In genomic region chr1:41576206-41576605, GRCh38 we compare ENCODE assay signal across 20 cellular contexts.
A peak's percentile ranks its signal among the peaks of the same experiment; 100 is the strongest.
DNase-seq lines count a peak whose midpoint lies in the region; ATAC-seq and TF ChIP-seq lines count a peak whose summit lies in the region.
"Had no signal": no experiment of that assay in that cellular context is flagged by ENCODE, and none has a peak within 500 bp of the region (broad histone marks: within the 10 kb centered on the region; RNA-seq: fewer than 3 reads in every experiment).

No MANE protein-coding gene starts in this region.

- H3K9me3 Mint-ChIP-seq in activated CD4-positive, alpha-beta T cell treated with anti-CD3 and anti-CD28 coated beads, Interleukin-2, amount 10 ng/mL, durations not matched to agents 7 days and 5 days, result no peaks in the 10 kb centered on the region
- no peaks in the 10 kb centered on the region for H3K9me3 Mint-ChIP-seq in endodermal cell
- no peaks in the 10 kb centered on the region for H3K9me3 Mint-ChIP-seq in stimulated activated memory B cell treated with anti-CD40 and anti-IgM and Interleukin-4, amounts not matched to agents 10 μg/mL and 1 μg/mL and 100 μg/mL, for 72 hours
- H3K9me3 Mint-ChIP-seq: GM23338 had no signal

- peak overlapping the region; percentile 30 for H3K27ac ChIP-seq in OCI-LY1 (ENCODE audit: low read depth, low read length, poor library complexity, severe bottlenecking)
- no peak overlapping the region for H3K27ac ChIP-seq in endodermal cell (ENCODE audit: low read depth, low read length)

- no peaks in the 10 kb centered on the region for H3F3A ChIP-seq in OCI-LY1 (ENCODE audit: insufficient read depth, low read length)

- DNase-seq in activated CD4-positive, alpha-beta T cell treated with anti-CD3 and anti-CD28 coated beads for 48 hours, result peak; percentile 1
- no peak for DNase-seq in activated CD4-positive, alpha-beta T cell treated with anti-CD3 and anti-CD28 coated beads, Interleukin-2, amount 10 ng/mL, durations not matched to agents 7 days and 5 days
- DNase-seq in endodermal cell (peak; percentile 31), HEK293T (ENCODE audit: extremely low spot score) (no peak)
- DNase-seq: 8988T, C1 segment of cervical spinal cord, DMS 273 treated with DMSO at 0.1 percent for 48 hours, KG1, NCI-H1436 treated with DMSO at 0.1 percent for 48 hours, NCI-H2081 treated with DMSO at 0.1 percent for 48 hours, NCI-H510A treated with DMSO at 0.1 percent for 48 hours, NCI-H82 had no signal

- H3K36me3 Mint-ChIP-seq in activated CD4-positive, alpha-beta T cell treated with anti-CD3 and anti-CD28 coated beads, Interleukin-2, amount 10 ng/mL, durations not matched to agents 7 days and 5 days (ENCODE audit: low read depth), result peaks cover 14% of the 10 kb centered on the region
- H3K36me3 Mint-ChIP-seq in endodermal cell (ENCODE audit: low read depth), result no peaks in the 10 kb centered on the region
- peaks cover 52% of the 10 kb centered on the region for H3K36me3 Mint-ChIP-seq in stimulated activated memory B cell treated with anti-CD40 and anti-IgM and Interleukin-4, amounts not matched to agents 10 μg/mL and 1 μg/mL and 100 μg/mL, for 72 hours

- no peaks in the 10 kb centered on the region for H3K36me3 ChIP-seq in OCI-LY1 (ENCODE audit: insufficient read depth, low read length)
- no peaks in the 10 kb centered on the region for H3K36me3 ChIP-seq in endodermal cell (ENCODE audit: control insufficient read depth, insufficient read depth, low read length)

- no peak overlapping the region for H3K9ac ChIP-seq in OCI-LY1 (ENCODE audit: low read length)
- H3K9ac ChIP-seq in endodermal cell (ENCODE audit: extremely low read depth, low read length, poor library complexity, severe bottlenecking), result no peak overlapping the region

- H3K27ac Mint-ChIP-seq in activated CD4-positive, alpha-beta T cell treated with anti-CD3 and anti-CD28 coated beads, Interleukin-2, amount 10 ng/mL, durations not matched to agents 7 days and 5 days, result no peak overlapping the region
- no peak overlapping the region for H3K27ac Mint-ChIP-seq in endodermal cell
- peak overlapping the region; percentile 13 for H3K27ac Mint-ChIP-seq in stimulated activated memory B cell treated with anti-CD40 and anti-IgM and Interleukin-4, amounts not matched to agents 10 μg/mL and 1 μg/mL and 100 μg/mL, for 72 hours
- H3K27ac Mint-ChIP-seq: GM23338 had no signal

- no peaks in the 10 kb centered on the region for H3K27me3 Mint-ChIP-seq in activated CD4-positive, alpha-beta T cell treated with anti-CD3 and anti-CD28 coated beads, Interleukin-2, amount 10 ng/mL, durations not matched to agents 7 days and 5 days
- peaks cover 5% of the 10 kb centered on the region for H3K27me3 Mint-ChIP-seq in endodermal cell (ENCODE audit: insufficient read depth)
- H3K27me3 Mint-ChIP-seq in stimulated activated memory B cell treated with anti-CD40 and anti-IgM and Interleukin-4, amounts not matched to agents 10 μg/mL and 1 μg/mL and 100 μg/mL, for 72 hours, result no peaks in the 10 kb centered on the region

- H3K4me2 ChIP-seq in OCI-LY1 (ENCODE audit: low read length), result no peak overlapping the region
- H3K4me2 ChIP-seq: GM23338 had no signal

- CTCF ChIA-PET in activated CD4-positive, alpha-beta T cell treated with anti-CD3 and anti-CD28 coated beads, Interleukin-2, amount 10 ng/mL, durations not matched to agents 7 days and 5 days (lab: Charles Lee), result interaction anchor here (1.1 to 1.2 kb wide), 3 partner anchors 14 to 318 kb away, joined by 3 to 4 read pairs (median 3); no protein-coding TSS in a partner anchor
- CTCF ChIA-PET in HEK293T (lab: Yijun Ruan, JAX), result interaction anchor here (0.7 kb wide), 1 partner anchor 65 kb away, joined by 3 read pairs; no protein-coding TSS in a partner anchor

- TF ChIP-seq CTCF in OCI-LY1 (IDR thresholded peaks at IDR 0.05; ENCODE audit: low read length) (no peak), endodermal cell (conservative IDR thresholded peaks at IDR 0.05) (no peak)

- H3K9me3 ChIP-seq in OCI-LY1 (ENCODE audit: low read length), result no peaks in the 10 kb centered on the region
- no peaks in the 10 kb centered on the region for H3K9me3 ChIP-seq in endodermal cell (ENCODE audit: control insufficient read depth, low read length)

- H4K20me1 ChIP-seq in OCI-LY1 (ENCODE audit: insufficient read depth, low read length), result no peaks in the 10 kb centered on the region

- H3K4me3 ChIP-seq in OCI-LY1 (ENCODE audit: low read depth, low read length, poor library complexity, severe bottlenecking), result no peak overlapping the region
- H3K4me3 ChIP-seq in endodermal cell (ENCODE audit: low read length), result no peak overlapping the region
- H3K4me3 ChIP-seq: GM23338 had no signal

- H3K27me3 ChIP-seq in OCI-LY1 (ENCODE audit: insufficient read depth, low read length), result no peaks in the 10 kb centered on the region
- peaks cover 11% of the 10 kb centered on the region for H3K27me3 ChIP-seq in endodermal cell (ENCODE audit: control insufficient read depth, insufficient read depth, low read length, poor library complexity, severe bottlenecking)

- no peak overlapping the region for H2AFZ ChIP-seq in OCI-LY1 (ENCODE audit: low read length)
- H2AFZ ChIP-seq: GM23338 had no signal

- H3K79me2 ChIP-seq in OCI-LY1 (ENCODE audit: insufficient read depth, low read length), result no peaks in the 10 kb centered on the region

- peaks cover 28% of the 10 kb centered on the region for H3K4me1 ChIP-seq in OCI-LY1 (ENCODE audit: insufficient read depth, low read length, severe bottlenecking)
- no peaks in the 10 kb centered on the region for H3K4me1 ChIP-seq in endodermal cell (ENCODE audit: control insufficient read depth, insufficient read depth, low read length)

- POLR2A ChIA-PET in activated CD4-positive, alpha-beta T cell treated with anti-CD3 and anti-CD28 coated beads, Interleukin-2, amount 10 ng/mL, durations not matched to agents 7 days and 5 days (lab: Charles Lee), result interaction anchor here (0.6 kb wide), 1 partner anchor 224 kb away, joined by 3 read pairs; no protein-coding TSS in a partner anchor
- POLR2A ChIA-PET in HEK293T (lab: Yijun Ruan, JAX), result no interaction called here

- no peaks in the 10 kb centered on the region for H3K9me2 ChIP-seq in OCI-LY1 (ENCODE audit: low read depth, low read length)

- whole genome bisulfite sequencing in endodermal cell (ENCODE audit: insufficient coverage in 1 of 2, insufficient read length in 1 of 2), 2 experiments, result 78 to 88% methylated on average over 2 to 3 of the region's 3 CpGs

- H3K4me3 Mint-ChIP-seq in activated CD4-positive, alpha-beta T cell treated with anti-CD3 and anti-CD28 coated beads, Interleukin-2, amount 10 ng/mL, durations not matched to agents 7 days and 5 days, result no peak overlapping the region
- H3K4me3 Mint-ChIP-seq in endodermal cell, result no peak overlapping the region
- H3K4me3 Mint-ChIP-seq in stimulated activated memory B cell treated with anti-CD40 and anti-IgM and Interleukin-4, amounts not matched to agents 10 μg/mL and 1 μg/mL and 100 μg/mL, for 72 hours, result no peak overlapping the region
- H3K4me3 Mint-ChIP-seq: GM23338 had no signal

- no peak for ATAC-seq in stimulated activated memory B cell treated with anti-CD40 and anti-IgM and Interleukin-4, amounts not matched to agents 10 μg/mL and 1 μg/mL and 100 μg/mL, for 72 hours
- ATAC-seq in HG02610 (IDR thresholded peaks at IDR 0.05; ENCODE audit: unreplicated experiment) (no peak), HG02571 (IDR thresholded peaks at IDR 0.05; ENCODE audit: unreplicated experiment) (no peak)
- ATAC-seq: GM23338, HepG2, Panc1, Right ventricle myocardium inferior had no signal

- H3K4me1 Mint-ChIP-seq in activated CD4-positive, alpha-beta T cell treated with anti-CD3 and anti-CD28 coated beads, Interleukin-2, amount 10 ng/mL, durations not matched to agents 7 days and 5 days, result peaks cover 31% of the 10 kb centered on the region
- no peaks in the 10 kb centered on the region for H3K4me1 Mint-ChIP-seq in endodermal cell
- H3K4me1 Mint-ChIP-seq in stimulated activated memory B cell treated with anti-CD40 and anti-IgM and Interleukin-4, amounts not matched to agents 10 μg/mL and 1 μg/mL and 100 μg/mL, for 72 hours, result peaks cover 37% of the 10 kb centered on the region
- H3K4me1 Mint-ChIP-seq: GM23338 had no signal

TF ChIP-seq in HEK293T, 16 proteins besides CTCF, POLR2A, EP300 and RAD21:
- TF ChIP-seq NFRKB (IDR thresholded peaks at IDR 0.05) (no peak), BHLHE40 (IDR thresholded peaks at IDR 0.05; ENCODE audit: borderline replicate concordance) (no peak), PKNOX1 (IDR thresholded peaks at IDR 0.05) (no peak), HDGF (IDR thresholded peaks at IDR 0.05; ENCODE audit: borderline replicate concordance) (no peak), SUZ12 (IDR thresholded peaks at IDR 0.05) (no peak), FOXA1 (IDR thresholded peaks at IDR 0.05) (no peak), TARDBP (IDR thresholded peaks at IDR 0.05) (no peak), SP1 (IDR thresholded peaks at IDR 0.05) (no peak)

Comparison
In these comparisons a context has a peak if more than half of its experiments do, and no peak if none do; other contexts are left out.
1. DNase-seq: peak in activated CD4-positive, alpha-beta T cell treated with anti-CD3 and anti-CD28 coated beads for 48 hours (single experiment) and endodermal cell (single experiment); none in activated CD4-positive, alpha-beta T cell treated with anti-CD3 and anti-CD28 coated beads, Interleukin-2, amount 10 ng/mL, durations not matched to agents 7 days and 5 days (single experiment) and HEK293T (single experiment).